ENCODE assay signal across 22 cellular contexts in the genomic region with DNA sequence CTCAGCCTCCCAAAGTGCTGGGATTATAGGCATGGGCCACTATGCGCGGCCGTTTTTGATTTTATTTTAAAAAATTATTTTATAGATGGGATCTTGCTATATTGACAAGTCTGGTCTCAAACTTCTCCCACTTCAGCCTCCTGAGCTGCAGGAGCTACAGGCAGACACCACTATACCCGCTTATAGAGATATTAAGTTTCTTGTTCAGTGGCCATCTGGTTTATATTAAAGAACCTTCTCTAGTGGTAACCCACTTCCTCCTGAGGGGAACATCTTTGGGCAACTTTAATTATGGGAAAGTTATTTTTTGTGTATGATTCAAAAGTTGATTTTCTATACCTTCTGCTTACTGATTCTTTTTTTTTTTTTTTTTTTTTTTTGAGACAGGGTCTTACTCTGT.
"Had no signal": no experiment of that assay in that cellular context is flagged by ENCODE, and none has a peak within 500 bp of the region (broad histone marks: within the 10 kb centered on the region; RNA-seq: fewer than 3 reads in every experiment).

No MANE protein-coding gene starts in this region.

- H3K9me3 Mint-ChIP-seq: effector memory CD8-positive, alpha-beta T cell; neural crest cell; WTC11 had no signal

- H3K4me1 ChIP-seq: tibial nerve had no signal

- H3K9me3 ChIP-seq: esophagus squamous epithelium, mucosa of descending colon, tibial nerve had no signal

- H3K27ac ChIP-seq: esophagus squamous epithelium, tibial nerve had no signal

- H3K36me3 Mint-ChIP-seq: naive B cell, WTC11 had no signal

- H3K36me3 ChIP-seq: esophagus squamous epithelium, tibial nerve had no signal

- H3K27me3 ChIP-seq: esophagus squamous epithelium, tibial nerve had no signal

- H3K4me3 Mint-ChIP-seq: activated CD4-positive, alpha-beta T cell treated with anti-CD3 and anti-CD28 coated beads for 36 hours; activated naive CD8-positive, alpha-beta T cell; activated T-helper 1 cell treated with anti-CD3 and anti-CD28 coated beads, Interleukin-12 subunit alpha, Interleukin-12 subunit beta, Interleukin-2, Interleukin-4 antibody, amounts not matched to agents 30 ng/mL and 10 ng/mL and 1 ng/mL, durations not matched to agents 14 hours and 24 hours and 36 hours; effector memory CD8-positive, alpha-beta T cell; naive B cell; neural crest cell; WTC11 had no signal

- H3K27ac Mint-ChIP-seq: activated CD4-positive, alpha-beta T cell treated with anti-CD3 and anti-CD28 coated beads for 36 hours; activated T-helper 1 cell treated with anti-CD3 and anti-CD28 coated beads, Interleukin-12 subunit alpha, Interleukin-12 subunit beta, Interleukin-2, Interleukin-4 antibody, amounts not matched to agents 30 ng/mL and 10 ng/mL and 1 ng/mL, durations not matched to agents 14 hours and 24 hours and 36 hours; effector memory CD8-positive, alpha-beta T cell; naive B cell; progenitor cell of endocrine pancreas; WTC11 had no signal

- H3K27me3 Mint-ChIP-seq: activated naive CD8-positive, alpha-beta T cell; naive B cell; progenitor cell of endocrine pancreas had no signal

- DNase-seq: activated CD4-positive, alpha-beta T cell treated with anti-CD3 and anti-CD28 coated beads, Interleukin-2, amount 50 U/mL, for 48 hours; activated gamma-delta T cell treated with Interleukin-2 at 50 U/mL for 16 hours; activated T-cell treated with anti-CD3 and anti-CD28 coated beads for 4 hours; amniotic stem cell; dermis blood vessel endothelial cell; effector memory CD8-positive, alpha-beta T cell; esophagus squamous epithelium; foreskin fibroblast; left cardiac atrium; mesenchymal stem cell; mucosa of descending colon; naive B cell; stimulated activated CD4-positive, alpha-beta T cell treated with anti-CD3 and anti-CD28 coated beads, Interleukin-12 subunit alpha, Interleukin-12 subunit beta, amount 100 ng/mL, for 4 hours; stimulated activated CD4-positive, alpha-beta T cell treated with anti-CD3 and anti-CD28 coated beads, Interleukin-1b, Interleukin-23, amount 100 ng/mL, for 48 hours; stimulated activated CD8-positive, alpha-beta memory T cell treated with anti-CD3 and anti-CD28 coated beads, Interleukin-4, amount 100 ng/mL, for 48 hours had no signal

- H3K4me1 Mint-ChIP-seq: naive B cell, neural crest cell, WTC11 had no signal

- H3K4me3 ChIP-seq: esophagus squamous epithelium, mucosa of descending colon, tibial nerve had no signal
